26 cellular contexts compared by ENCODE assay signal in genomic region chr6:122449084-122449483, GRCh38. TPM values are rescaled to one million over a fixed set of nuclear protein-coding genes. Genes with fewer than 3 reads are reported as not detected.
DNase-seq lines count a peak whose midpoint lies in the region; ATAC-seq and TF ChIP-seq lines count a peak whose summit lies in the region.
"Had no signal": no experiment of that assay in that cellular context is flagged by ENCODE, and none has a peak within 500 bp of the region (broad histone marks: within the 10 kb centered on the region; RNA-seq: fewer than 3 reads in every experiment).

No MANE protein-coding gene starts in this region.

- H3K9me3 Mint-ChIP-seq in nephron = no peaks in the 10 kb centered on the region
- H3K9me3 Mint-ChIP-seq: activated naive CD8-positive, alpha-beta T cell treated with anti-CD3 and anti-CD28 coated beads, Interleukin-2, amount 10 ng/mL, durations not matched to agents 7 days and 5 days; activated T-helper 1 cell treated with anti-CD3 and anti-CD28 coated beads, Interleukin-12 subunit alpha, Interleukin-12 subunit beta, Interleukin-2, Interleukin-4 antibody, amounts not matched to agents 30 ng/mL and 10 ng/mL and 1 ng/mL, durations not matched to agents 14 hours and 24 hours and 36 hours; immature natural killer cell; T-helper 1 cell treated with Interleukin-12 subunit alpha and Interleukin-12 subunit beta and Interleukin-4 antibody, amounts not matched to agents 30 μg/mL and 1 μg/mL, for 36 hours had no signal

- DNase-seq in Caki2 (ENCODE audit: low read depth) = peak; percentile 84
- peak; percentile 41 for DNase-seq in epithelial cell of proximal tubule (ENCODE audit: low read depth)
- DNase-seq in DMS 273 treated with DMSO at 0.1 percent for 48 hours (lab: John Stamatoyannopoulos, UW) = no peak
- DNase-seq in Right ventricle myocardium inferior (ENCODE audit: missing footprints) = no peak
- DNase-seq: activated CD4-positive, alpha-beta T cell treated with anti-CD3 and anti-CD28 coated beads for 1 hour; activated naive CD8-positive, alpha-beta T cell treated with anti-CD3 and anti-CD28 coated beads, Interleukin-2, amount 10 ng/mL, durations not matched to agents 7 days and 5 days; central memory CD4-positive, alpha-beta T cell; dermis blood vessel endothelial cell; hypothalamus; immature natural killer cell; left ventricle myocardium inferior; midbrain; MM.1S; NCI-H2081 treated with DMSO at 0.1 percent for 48 hours; NCI-H345; NCI-H82; ovary; RPMI8226; stimulated activated CD4-positive, alpha-beta T cell treated with anti-CD3 and anti-CD28 coated beads, Interleukin-4, amount 100 ng/mL, for 24 hours; stimulated activated naive CD4-positive, alpha-beta T cell treated with Interleukin-2 at 50 U/mL for 16 hours; testis had no signal

- ATAC-seq in HG02852 (IDR thresholded peaks at IDR 0.05; ENCODE audit: unreplicated experiment) (peak; percentile 59), HG02840 (IDR thresholded peaks at IDR 0.05; ENCODE audit: low FRiP score, unreplicated experiment) (no peak), Right ventricle myocardium inferior (no peak)

- in situ Hi-C loops in Caki2 (cut with HindIII; ENCODE audit: low pct_unique_long_range_greater_than_20kb, low sequenced_read_pairs) = loop anchor here (5.0 kb wide), 1 partner anchor 37 kb away; no protein-coding TSS in a partner anchor

- peaks cover 6% of the 10 kb centered on the region for H3K4me1 Mint-ChIP-seq in nephron
- H3K4me1 Mint-ChIP-seq: activated naive CD8-positive, alpha-beta T cell treated with anti-CD3 and anti-CD28 coated beads, Interleukin-2, amount 10 ng/mL, durations not matched to agents 7 days and 5 days had no signal

- no peak overlapping the region for H3K4me3 ChIP-seq in epithelial cell of proximal tubule (ENCODE audit: low read depth, low read length)
- H3K4me3 ChIP-seq: left ventricle myocardium inferior, ovary, testis had no signal

- intact Hi-C loops in Right ventricle myocardium inferior (cut with DNase I) = no loop called here

- TF ChIP-seq CTCF in epithelial cell of proximal tubule (conservative IDR thresholded peaks at IDR 0.05; ENCODE audit: low read depth, low read length) (no peak), nephron (IDR thresholded peaks at IDR 0.05; ENCODE audit: unreplicated experiment in 3 of 3) (no peak)

- peaks cover 83% of the 10 kb centered on the region for H3K36me3 Mint-ChIP-seq in nephron (ENCODE audit: low read depth)

- peak overlapping the region in 1 of 3 experiments; percentile 5 for H3K4me3 Mint-ChIP-seq in nephron
- H3K4me3 Mint-ChIP-seq: activated naive CD8-positive, alpha-beta T cell treated with anti-CD3 and anti-CD28 coated beads, Interleukin-2, amount 10 ng/mL, durations not matched to agents 7 days and 5 days; activated T-helper 1 cell treated with anti-CD3 and anti-CD28 coated beads, Interleukin-12 subunit alpha, Interleukin-12 subunit beta, Interleukin-2, Interleukin-4 antibody, amounts not matched to agents 30 ng/mL and 10 ng/mL and 1 ng/mL, durations not matched to agents 14 hours and 24 hours and 36 hours; immature natural killer cell; T-helper 1 cell treated with Interleukin-12 subunit alpha and Interleukin-12 subunit beta and Interleukin-4 antibody, amounts not matched to agents 30 μg/mL and 1 μg/mL, for 36 hours had no signal

- H3K27ac Mint-ChIP-seq in nephron = peak overlapping the region; percentile 68 to 95 (median 81)
- H3K27ac Mint-ChIP-seq: activated naive CD8-positive, alpha-beta T cell treated with anti-CD3 and anti-CD28 coated beads, Interleukin-2, amount 10 ng/mL, durations not matched to agents 7 days and 5 days; activated T-helper 1 cell treated with anti-CD3 and anti-CD28 coated beads, Interleukin-12 subunit alpha, Interleukin-12 subunit beta, Interleukin-2, Interleukin-4 antibody, amounts not matched to agents 30 ng/mL and 10 ng/mL and 1 ng/mL, durations not matched to agents 14 hours and 24 hours and 36 hours; T-helper 1 cell treated with Interleukin-12 subunit alpha and Interleukin-12 subunit beta and Interleukin-4 antibody, amounts not matched to agents 30 μg/mL and 1 μg/mL, for 36 hours had no signal

- no peaks in the 10 kb centered on the region for H3K27me3 Mint-ChIP-seq in nephron (ENCODE audit: low read depth)
- H3K27me3 Mint-ChIP-seq: activated naive CD8-positive, alpha-beta T cell treated with anti-CD3 and anti-CD28 coated beads, Interleukin-2, amount 10 ng/mL, durations not matched to agents 7 days and 5 days had no signal

RNA-seq across cellular contexts. Expression of gene SERINC1, which starts 22.5 kb away (rescaled TPM):
- total RNA-seq in Caki2 (2014; rRNA removed; shearing (Covaris generic); ENCODE audit: low replicate concordance) = 70.5 and 76.3 TPM in 2 replicates
- total RNA-seq in epithelial cell of proximal tubule (61.9 and 70.5 TPM in 2 replicates), Right ventricle myocardium inferior (155 TPM)

RNA-seq across cellular contexts. Expression of gene HSF2, which starts 49.6 kb away (rescaled TPM):
- total RNA-seq in Caki2 (2014; rRNA removed; shearing (Covaris generic); ENCODE audit: low replicate concordance) = 9.6 and 20.2 TPM in 2 replicates
- total RNA-seq in epithelial cell of proximal tubule (17.1 and 20.5 TPM in 2 replicates), Right ventricle myocardium inferior (23.3 TPM)

Comparison
In these comparisons a context has a peak if more than half of its experiments do, and no peak if none do; other contexts are left out.
1. DNase-seq: peak in Caki2 (single experiment) and epithelial cell of proximal tubule (single experiment); none in DMS 273 treated with DMSO at 0.1 percent for 48 hours (single experiment) and Right ventricle myocardium inferior (single experiment).